ENCODE assay signal across 8 cellular contexts in genomic region chr14:51828017-51828797, GRCh38. TPM values are rescaled to one million over a fixed set of nuclear protein-coding genes. Genes with fewer than 3 reads are reported as not detected.
DNase-seq lines count a peak whose midpoint lies in the region; ATAC-seq and TF ChIP-seq lines count a peak whose summit lies in the region.

No MANE protein-coding gene starts in this region.

- H3K9me2 ChIP-seq in HCT116 (ENCODE audit: insufficient read depth), result no peaks in the 10 kb centered on the region

- H3K27ac ChIP-seq in HCT116 (ENCODE audit: low read depth, low read length), result no peak overlapping the region; the same call in 1 of the 2 replicates
- H3K27ac ChIP-seq in WERI-Rb-1, result no peak overlapping the region

- H3K36me3 ChIP-seq in HCT116 (ENCODE audit: control insufficient read depth in 1 of 2, insufficient read depth in 2 of 2, low read length in 2 of 2) (no peaks in the 10 kb centered on the region), WERI-Rb-1 (no peaks in the 10 kb centered on the region)

- peak overlapping the region; percentile 73 for H3K4me2 ChIP-seq in HCT116 (ENCODE audit: low read length)

- H3K9me3 ChIP-seq in HCT116 (ENCODE audit: control insufficient read depth in 1 of 2, insufficient read depth in 1 of 2, low read depth in 1 of 2, low read length in 2 of 2) (no peaks in the 10 kb centered on the region; a peak in 1 of 4 replicates), WERI-Rb-1 (ENCODE audit: severe bottlenecking) (no peaks in the 10 kb centered on the region)

- H2AFZ ChIP-seq in HCT116 (ENCODE audit: low read depth, low read length, poor library complexity, severe bottlenecking), result peak overlapping the region; percentile 77

- DNase-seq in GM13977 (ENCODE audit: low spot score) (peak; percentile 19), HCT116 (ENCODE audit: low read depth, low spot score) (peak; percentile 44), NCI-H146 treated with DMSO at 0.1 percent for 48 hours (lab: John Stamatoyannopoulos, UW; ENCODE audit: unreplicated experiment) (peak; percentile 7), fibroblast of peridontal ligament (ENCODE audit: extremely low read depth) (peak; percentile 18), WERI-Rb-1 (no peak), NCI-H748 (lab: John Stamatoyannopoulos, UW; ENCODE audit: unreplicated experiment) (no peak)
- peak; percentile 46 to 55 for DNase-seq in activated CD8-positive, alpha-beta memory T cell treated with anti-CD3 and anti-CD28 coated beads for 1 hour (ENCODE audit: extremely low read depth in 1 of 2, low read depth in 1 of 2)
- peak; percentile 28 for DNase-seq in stimulated activated CD8-positive, alpha-beta memory T cell treated with anti-CD3 and anti-CD28 coated beads, Interleukin-12 subunit alpha, Interleukin-12 subunit beta, amount 100 ng/mL, for 24 hours (ENCODE audit: extremely low read depth)

- H3K27me3 ChIP-seq in HCT116 (ENCODE audit: insufficient read depth, low read length), result no peaks in the 10 kb centered on the region
- H3K27me3 ChIP-seq in WERI-Rb-1 (ENCODE audit: insufficient read depth, low read depth, severe bottlenecking), result no peaks in the 10 kb centered on the region

- intact Hi-C loops in HCT116 (cut with micrococcal nuclease), result no loop called here

- RAD21 ChIA-PET in HCT116 (lab: Charles Lee; ENCODE audit: low non-redundant PET in 1 of 2, low total read pairs in 2 of 2, uncharacterized antibody in 2 of 2, unreplicated experiment in 2 of 2), result no interaction called here

- H3K4me3 ChIP-seq in HCT116 (replicated peaks in 1 of 2; ENCODE audit: low read depth in 1 of 2, low read length in 2 of 2) (peak overlapping the region in 1 of 2 experiments; percentile 31; a peak in 2 of 4 replicates), WERI-Rb-1 (ENCODE audit: low read depth, low read length) (no peak overlapping the region)

- ATAC-seq in HCT116, result peak; percentile 94

- peak; percentile 19; the same call in 1 of the 2 replicates for TF ChIP-seq RAD21 in HCT116 (IDR thresholded peaks at IDR 0.05; ENCODE audit: low read depth)

- H3K79me2 ChIP-seq in HCT116 (ENCODE audit: insufficient read depth, low read length), result no peaks in the 10 kb centered on the region

- no peak overlapping the region for H3K9ac ChIP-seq in HCT116 (ENCODE audit: low read length)

- CTCF ChIA-PET in HCT116 (lab: Charles Lee), result interaction anchor here (0.7 kb wide), 1 partner anchor 151 kb away, joined by 3 read pairs; no protein-coding TSS in a partner anchor

- no TSS peak for BruUV-seq in HCT116 (replicated peaks; lab: Mats Ljungman, UMichigan)

- H4K20me1 ChIP-seq in HCT116 (ENCODE audit: insufficient read depth), result no peaks in the 10 kb centered on the region

- peaks cover 7 to 22% of the 10 kb centered on the region in 2 experiments; a peak in 3 of 4 replicates for H3K4me1 ChIP-seq in HCT116 (ENCODE audit: control insufficient read depth in 1 of 2, insufficient read depth in 2 of 2, low read length in 2 of 2)

- in situ Hi-C loops in GM13977 (cut with MboI; ENCODE audit: low pct_unique_long_range_greater_than_20kb, low sequenced_read_pairs, unreplicated experiment), result no loop called here

- TF ChIP-seq POLR2A in HCT116 (IDR thresholded peaks at IDR 0.05; ENCODE audit: borderline replicate concordance, extremely low read depth, insufficient read depth, insufficient read length), result no peak

- TF ChIP-seq CTCF in GM13977 (IDR thresholded peaks at IDR 0.05; ENCODE audit: extremely low read depth, insufficient read depth, missing control alignments), result no peak
- TF ChIP-seq CTCF in HCT116 (IDR thresholded peaks at IDR 0.05 in 2 of 3, conservative IDR thresholded peaks at IDR 0.05 in 1 of 3; ENCODE audit: borderline replicate concordance in 1 of 3, insufficient read depth in 1 of 3, low read depth in 2 of 3, low read length in 2 of 3), result no peak
- no peak for TF ChIP-seq CTCF in WERI-Rb-1 (IDR thresholded peaks at IDR 0.05; ENCODE audit: low read depth, low read length)

- POLR2A ChIA-PET in HCT116 (lab: Charles Lee), result no interaction called here

TF ChIP-seq in HCT116, 20 proteins besides CTCF, POLR2A, EP300 and RAD21:
- TF ChIP-seq SP1 (IDR thresholded peaks at IDR 0.05; ENCODE audit: low read depth) (no peak), CBX3 (IDR thresholded peaks at IDR 0.05; ENCODE audit: low read depth) (peak; percentile 30; the same call in 1 of the 2 replicates), FOSL1 (IDR thresholded peaks at IDR 0.05; ENCODE audit: low read depth) (peak; percentile 44; the same call in 1 of the 2 replicates), ATF3 (IDR thresholded peaks at IDR 0.05) (no peak)

RNA-seq across cellular contexts. Expression of gene GNG2, which starts 32.2 kb away (rescaled TPM):
- 0.74 TPM for total RNA-seq in HCT116 (2021; ENCODE audit: unreplicated experiment)
- 0.05 and 0.20 TPM in 2 replicates for polyA plus RNA-seq in HCT116 (2012)

Comparison
In these comparisons a context has a peak if more than half of its experiments do, and no peak if none do; other contexts are left out.
1. DNase-seq: peak in GM13977 (single experiment), HCT116 (single experiment), NCI-H146 treated with DMSO at 0.1 percent for 48 hours (single experiment), activated CD8-positive, alpha-beta memory T cell treated with anti-CD3 and anti-CD28 coated beads for 1 hour (2 of 2), fibroblast of peridontal ligament (single experiment) and stimulated activated CD8-positive, alpha-beta memory T cell treated with anti-CD3 and anti-CD28 coated beads, Interleukin-12 subunit alpha, Interleukin-12 subunit beta, amount 100 ng/mL, for 24 hours (single experiment); none in WERI-Rb-1 (single experiment) and NCI-H748 (single experiment).